8 cellular contexts compared by ENCODE assay signal in genomic region chr22:23137905-23138520, GRCh38. TPM values are rescaled to one million over a fixed set of nuclear protein-coding genes. Genes with fewer than 3 reads are reported as not detected.
DNase-seq lines count a peak whose midpoint lies in the region; ATAC-seq and TF ChIP-seq lines count a peak whose summit lies in the region.

No MANE protein-coding gene starts in this region.

- no peak overlapping the region for H3K4me2 ChIP-seq in mammary epithelial cell (ENCODE audit: insufficient read depth, low read depth, low read length)

- H3K4me1 ChIP-seq in mammary epithelial cell (ENCODE audit: insufficient read depth, low read length), result peaks cover 21% of the 10 kb centered on the region

- no TSS peak for BruUV-seq in mammary epithelial cell (replicated peaks; lab: Mats Ljungman, UMichigan)

- H3K4me3 ChIP-seq in mammary epithelial cell (replicated peaks in 1 of 3; ENCODE audit: insufficient read depth in 1 of 3, low read depth in 2 of 3, low read length in 3 of 3), result no peak overlapping the region

- dilution Hi-C loops in mammary epithelial cell (cut with HindIII; ENCODE audit: low sequenced_read_pairs), result no loop called here

- no peaks in the 10 kb centered on the region for H3K27me3 Mint-ChIP-seq in stimulated activated memory B cell treated with anti-CD40 and anti-IgM and Interleukin-4, amounts not matched to agents 10 μg/mL and 1 μg/mL and 100 μg/mL, for 72 hours

- H3K27ac ChIP-seq in mammary epithelial cell (ENCODE audit: insufficient read depth, low read depth, low read length), result peak overlapping the region; percentile 34

- peak overlapping the region; percentile 81 for H3K27ac Mint-ChIP-seq in stimulated activated memory B cell treated with anti-CD40 and anti-IgM and Interleukin-4, amounts not matched to agents 10 μg/mL and 1 μg/mL and 100 μg/mL, for 72 hours

- H3K9me3 ChIP-seq in mammary epithelial cell (replicated peaks; ENCODE audit: insufficient read depth, low read length), result no peaks in the 10 kb centered on the region

- DNase-seq in stimulated activated CD4-positive, alpha-beta T cell treated with anti-CD3 and anti-CD28 coated beads, Interleukin-4, amount 100 ng/mL, for 24 hours, result peak; percentile 31
- DNase-seq in stimulated activated CD4-positive, alpha-beta T cell treated with anti-CD3 and anti-CD28 coated beads, Interleukin-4, amount 100 ng/mL, for 1 hour, result no peak
- DNase-seq in NOMO-1 treated with dmso at 0.1 percent for 144 hours (lab: John Stamatoyannopoulos, UW; ENCODE audit: unreplicated experiment), result peak; percentile 84
- peak; percentile 33 for DNase-seq in mammary epithelial cell
- DNase-seq in 8988T, result no peak
- no peak for DNase-seq in NCI-H510A treated with DMSO at 0.1 percent for 48 hours (lab: John Stamatoyannopoulos, UW)

- in situ Hi-C loops in mammary epithelial cell (cut with MboI; ENCODE audit: low sequenced_read_pairs in 2 of 2), result loop anchor here in 1 of 2 donors (25.0 kb wide), 1 partner anchor 676 kb away; no protein-coding TSS in a partner anchor

- TF ChIP-seq CTCF in mammary epithelial cell (conservative IDR thresholded peaks at IDR 0.05 in 1 of 2, IDR thresholded peaks at IDR 0.05 in 1 of 2; ENCODE audit: extremely low read depth in 1 of 2, insufficient read depth in 1 of 2, low read depth in 1 of 2, low read length in 2 of 2), result no peak

- no peaks in the 10 kb centered on the region for H3K79me2 ChIP-seq in mammary epithelial cell (ENCODE audit: insufficient read depth, low read length)

- H3K36me3 ChIP-seq in mammary epithelial cell (ENCODE audit: insufficient read depth, low read length), result no peaks in the 10 kb centered on the region

- no peak overlapping the region for H3K9ac ChIP-seq in mammary epithelial cell (ENCODE audit: insufficient read depth, low read length)

- CTCF ChIA-PET in mammary epithelial cell (lab: Charles Lee; ENCODE audit: low non-redundant PET), result interaction anchor here (0.8 kb wide), 1 partner anchor 10 kb away, joined by 3 read pairs; no protein-coding TSS in a partner anchor

- H3K4me1 Mint-ChIP-seq in stimulated activated memory B cell treated with anti-CD40 and anti-IgM and Interleukin-4, amounts not matched to agents 10 μg/mL and 1 μg/mL and 100 μg/mL, for 72 hours, result peaks cover 50% of the 10 kb centered on the region

- peak; percentile 70 for ATAC-seq in stimulated activated memory B cell treated with anti-CD40 and anti-IgM and Interleukin-4, amounts not matched to agents 10 μg/mL and 1 μg/mL and 100 μg/mL, for 72 hours
- no peak for ATAC-seq in GM19452 (IDR thresholded peaks at IDR 0.05; ENCODE audit: unreplicated experiment)

- H3K36me3 Mint-ChIP-seq in stimulated activated memory B cell treated with anti-CD40 and anti-IgM and Interleukin-4, amounts not matched to agents 10 μg/mL and 1 μg/mL and 100 μg/mL, for 72 hours, result no peaks in the 10 kb centered on the region

- no peaks in the 10 kb centered on the region for H3K9me3 Mint-ChIP-seq in stimulated activated memory B cell treated with anti-CD40 and anti-IgM and Interleukin-4, amounts not matched to agents 10 μg/mL and 1 μg/mL and 100 μg/mL, for 72 hours

- no peaks in the 10 kb centered on the region for H3K27me3 ChIP-seq in mammary epithelial cell (ENCODE audit: insufficient read depth, low read length)

- 23% methylated on average over 4 of the region's 4 CpGs for WGBS in mammary epithelial cell (ENCODE audit: low coverage, missing lambda C conversion rate)

- intact Hi-C loops in mammary epithelial cell (cut with micrococcal nuclease), result no loop called here

- no peaks in the 10 kb centered on the region for H4K20me1 ChIP-seq in mammary epithelial cell (ENCODE audit: insufficient read depth, low read length)

- peak overlapping the region; percentile 75 for H2AFZ ChIP-seq in mammary epithelial cell (ENCODE audit: low read depth, low read length)

- H3K4me3 Mint-ChIP-seq in stimulated activated memory B cell treated with anti-CD40 and anti-IgM and Interleukin-4, amounts not matched to agents 10 μg/mL and 1 μg/mL and 100 μg/mL, for 72 hours, result peak overlapping the region; percentile 64

RNA-seq across cellular contexts. Expression of gene RSPH14, which starts 3.8 kb away (rescaled TPM):
- under 1 TPM in 1 of 2 donors, not detected in 1; 0.42 TPM for total RNA-seq in mammary epithelial cell
- polyA plus RNA-seq in mammary epithelial cell, result not detected
- not detected for polyA minus RNA-seq in mammary epithelial cell

RNA-seq across cellular contexts. Expression of gene RAB36, which starts 7.3 kb away (rescaled TPM):
- 1 to 10 TPM; 8.6 to 8.7 TPM for total RNA-seq in mammary epithelial cell
- polyA plus RNA-seq in mammary epithelial cell, result 7.6 TPM
- polyA minus RNA-seq in mammary epithelial cell, result 20.8 TPM

RNA-seq across cellular contexts. Expression of gene BCR, which starts 42.3 kb away (rescaled TPM):
- 10 to 100 TPM; 67.7 to 69.7 TPM for total RNA-seq in mammary epithelial cell
- 59.1 TPM for polyA plus RNA-seq in mammary epithelial cell
- 235 TPM for polyA minus RNA-seq in mammary epithelial cell

Comparison
In these comparisons a context has a peak if more than half of its experiments do, and no peak if none do; other contexts are left out.
1. DNase-seq: peak in stimulated activated CD4-positive, alpha-beta T cell treated with anti-CD3 and anti-CD28 coated beads, Interleukin-4, amount 100 ng/mL, for 24 hours (single experiment), NOMO-1 treated with dmso at 0.1 percent for 144 hours (single experiment) and mammary epithelial cell (single experiment); none in stimulated activated CD4-positive, alpha-beta T cell treated with anti-CD3 and anti-CD28 coated beads, Interleukin-4, amount 100 ng/mL, for 1 hour (single experiment), 8988T (single experiment) and NCI-H510A treated with DMSO at 0.1 percent for 48 hours (single experiment).